Comparison of ENCODE assay signal across 12 cellular contexts in genomic region chr17:16463341-16464000, GRCh38. TPM values are rescaled to one million over a fixed set of nuclear protein-coding genes. Genes with fewer than 3 reads are reported as not detected.
DNase-seq lines count a peak whose midpoint lies in the region; ATAC-seq and TF ChIP-seq lines count a peak whose summit lies in the region.
"Had no signal": no experiment of that assay in that cellular context is flagged by ENCODE, and none has a peak within 500 bp of the region (broad histone marks: within the 10 kb centered on the region; RNA-seq: fewer than 3 reads in every experiment).

No MANE protein-coding gene starts in this region.

- H3K27me3 Mint-ChIP-seq in MCF 10A (ENCODE audit: insufficient read depth, unreplicated experiment) = peaks cover 14% of the 10 kb centered on the region
- H3K27me3 Mint-ChIP-seq: naive B cell had no signal

- H3K4me1 Mint-ChIP-seq in MCF 10A (ENCODE audit: insufficient read depth, unreplicated experiment) = peaks cover 7% of the 10 kb centered on the region
- H3K4me1 Mint-ChIP-seq: naive B cell had no signal

- 43 to 49% methylated on average over 10 of the region's 10 CpGs for WGBS in heart right ventricle, 2 donors

- H3K4me3 ChIP-seq in breast epithelium = no peak overlapping the region
- no peak overlapping the region for H3K4me3 ChIP-seq in WERI-Rb-1 (ENCODE audit: low read depth, low read length)
- H3K4me3 ChIP-seq in heart right ventricle = no peak overlapping the region
- H3K4me3 ChIP-seq in upper lobe of right lung = no peak overlapping the region
- H3K4me3 ChIP-seq: BLaER1 treated with 17β-estradiol and CSF1 and Interleukin-3, amounts not matched to agents 10 nM and 100 nM; coronary artery had no signal

- intact Hi-C loops in MCF 10A (cut with micrococcal nuclease) (no loop called here), breast epithelium (cut with DNase I; ENCODE audit: low total_unique reads) (loop anchor here (10.0 kb wide), 1 partner anchor 51 kb away; no protein-coding TSS in a partner anchor), heart right ventricle (cut with DNase I) (no loop called here), upper lobe of right lung (cut with DNase I) (no loop called here)

- H3K27me3 ChIP-seq in breast epithelium (no peaks in the 10 kb centered on the region), WERI-Rb-1 (ENCODE audit: insufficient read depth, low read depth, severe bottlenecking) (no peaks in the 10 kb centered on the region), heart right ventricle (no peaks in the 10 kb centered on the region), upper lobe of right lung (no peaks in the 10 kb centered on the region)
- H3K27me3 ChIP-seq: BLaER1 treated with 17β-estradiol and CSF1 and Interleukin-3, amounts not matched to agents 10 nM and 100 nM had no signal

- H3K9me3 Mint-ChIP-seq in MCF 10A (ENCODE audit: unreplicated experiment) = no peaks in the 10 kb centered on the region
- H3K9me3 Mint-ChIP-seq: naive B cell had no signal

- POLR2A ChIA-PET in MCF 10A (lab: Yijun Ruan, JAX) = interaction anchor here (1.0 kb wide), 1 partner anchor 25 kb away, joined by 3 read pairs; no protein-coding TSS in a partner anchor

- CTCF ChIA-PET in MCF 10A (lab: Yijun Ruan, JAX) = interaction anchor here (0.7 to 4.4 kb wide), 6 partner anchors 10 to 126 kb away, joined by 3 to 28 read pairs (median 4); no protein-coding TSS in a partner anchor

- no peaks in the 10 kb centered on the region for H3K4me1 ChIP-seq in breast epithelium
- H3K4me1 ChIP-seq in heart right ventricle = peaks cover 14 to 57% (median 33%) of the 10 kb centered on the region in 9 donors
- H3K4me1 ChIP-seq in upper lobe of right lung = no peaks in the 10 kb centered on the region

- TF ChIP-seq POLR2A in breast epithelium (IDR thresholded peaks at IDR 0.05) = no peak

- H3K36me3 ChIP-seq in breast epithelium (no peaks in the 10 kb centered on the region), WERI-Rb-1 (peaks cover 18% of the 10 kb centered on the region; the same call in 1 of the 2 replicates), heart right ventricle (peaks cover 0 to 3% (median 0%) of the 10 kb centered on the region in 9 donors), upper lobe of right lung (no peaks in the 10 kb centered on the region)

- H3K9me3 ChIP-seq in breast epithelium (no peaks in the 10 kb centered on the region), WERI-Rb-1 (ENCODE audit: severe bottlenecking) (no peaks in the 10 kb centered on the region), heart right ventricle (no peaks in the 10 kb centered on the region), upper lobe of right lung (no peaks in the 10 kb centered on the region)
- H3K9me3 ChIP-seq: BLaER1 treated with 17β-estradiol and CSF1 and Interleukin-3, amounts not matched to agents 10 nM and 100 nM had no signal

- TF ChIP-seq CTCF in MCF 10A (IDR thresholded peaks at IDR 0.05; ENCODE audit: unreplicated experiment) = no peak
- TF ChIP-seq CTCF in breast epithelium (IDR thresholded peaks at IDR 0.05) = no peak
- TF ChIP-seq CTCF in WERI-Rb-1 (IDR thresholded peaks at IDR 0.05; ENCODE audit: low read depth, low read length) = peak; percentile 68
- peak in 7 of 9 donors; percentile 21 to 39 (median 30) for TF ChIP-seq CTCF in heart right ventricle (IDR thresholded peaks at IDR 0.05)
- TF ChIP-seq CTCF in upper lobe of right lung (IDR thresholded peaks at IDR 0.05) = peak; percentile 26

- peaks cover 13% of the 10 kb centered on the region for H3K36me3 Mint-ChIP-seq in MCF 10A (ENCODE audit: insufficient read depth, unreplicated experiment)
- H3K36me3 Mint-ChIP-seq: naive B cell had no signal

- no peak overlapping the region for H3K27ac ChIP-seq in breast epithelium
- peak overlapping the region; percentile 79 for H3K27ac ChIP-seq in WERI-Rb-1
- peak overlapping the region in 2 of 10 donors; percentile 34 to 43 for H3K27ac ChIP-seq in heart right ventricle
- no peak overlapping the region for H3K27ac ChIP-seq in upper lobe of right lung
- H3K27ac ChIP-seq: BLaER1 treated with 17β-estradiol and CSF1 and Interleukin-3, amounts not matched to agents 10 nM and 100 nM; coronary artery had no signal

- no peak overlapping the region for H3K4me3 Mint-ChIP-seq in MCF 10A (ENCODE audit: unreplicated experiment)

- BruUV-seq in MCF 10A (replicated peaks; lab: Mats Ljungman, UMichigan) = no TSS peak

- peak; percentile 54 for DNase-seq in MCF 10A (ENCODE audit: unreplicated experiment)
- no peak for DNase-seq in breast epithelium (ENCODE audit: low spot score in 2 of 2)
- DNase-seq in WERI-Rb-1 = peak; percentile 92
- peak; percentile 52 to 62 for DNase-seq in heart right ventricle
- DNase-seq in upper lobe of right lung = no peak
- DNase-seq in activated effector memory CD4-positive, alpha-beta T cell treated with anti-CD3 and anti-CD28 coated beads, Interleukin-2, amount 50 U/mL, for 16 hours = no peak
- DNase-seq: activated CD4-positive, CD25-positive, alpha-beta regulatory T cell; naive B cell had no signal

- ATAC-seq in heart right ventricle = peak; percentile 39 to 91 (median 82)
- ATAC-seq in upper lobe of right lung = peak; percentile 49
- no peak for ATAC-seq in GM21447 (IDR thresholded peaks at IDR 0.05; ENCODE audit: unreplicated experiment)
- no peak for ATAC-seq in GM18519 (IDR thresholded peaks at IDR 0.05; ENCODE audit: low FRiP score, unreplicated experiment)

- no peak overlapping the region for H3K27ac Mint-ChIP-seq in MCF 10A (ENCODE audit: low read depth, unreplicated experiment)
- H3K27ac Mint-ChIP-seq: naive B cell had no signal

RNA-seq across cellular contexts. Expression of gene LRRC75A, which starts 28.5 kb away (rescaled TPM):
- total RNA-seq in MCF 10A (2022) (0.29 and 0.30 TPM in 2 replicates), breast epithelium (1 to 10 TPM; 1.5 to 3.3 (median 1.6) TPM), heart right ventricle (1 to 10 TPM in 3 of 10 donors, under 1 TPM in 7; 0.34 to 1.3 (median 0.56) TPM), upper lobe of right lung (2.5 TPM)
- polyA plus RNA-seq in heart right ventricle = under 1 TPM; 0.73 to 0.77 TPM

RNA-seq across cellular contexts. Expression of gene TRPV2, which starts 48.1 kb away (rescaled TPM):
- total RNA-seq in MCF 10A (2022) (not detected in 2 replicates), breast epithelium (10 to 100 TPM in 2 of 3 donors, 1 to 10 TPM in 1; 6.6 to 14.2 (median 11.3) TPM), heart right ventricle (10 to 100 TPM in 3 of 10 donors, 1 to 10 TPM in 7; 4.6 to 25.4 (median 8.6) TPM), upper lobe of right lung (86.5 TPM)
- polyA plus RNA-seq in heart right ventricle = 10 to 100 TPM; 10.6 to 11.9 TPM

Comparison
In these comparisons a context has a peak if more than half of its experiments do, and no peak if none do; other contexts are left out.
1. DNase-seq: peak in MCF 10A (single experiment), WERI-Rb-1 (single experiment) and heart right ventricle (2 of 2); none in breast epithelium (0 of 2), upper lobe of right lung (single experiment) and activated effector memory CD4-positive, alpha-beta T cell treated with anti-CD3 and anti-CD28 coated beads, Interleukin-2, amount 50 U/mL, for 16 hours (single experiment).
2. CTCF ChIP-seq: peak in WERI-Rb-1 (single experiment), heart right ventricle (7 of 9) and upper lobe of right lung (single experiment); none in MCF 10A (single experiment) and breast epithelium (0 of 3).
3. ATAC-seq: peak in heart right ventricle (8 of 8) and upper lobe of right lung (single experiment); none in GM21447 (single experiment) and GM18519 (single experiment).